ENCODE assay signal across 9 cellular contexts in genomic region chr19:42402376-42403116, GRCh38. TPM values are rescaled to one million over a fixed set of nuclear protein-coding genes. Genes with fewer than 3 reads are reported as not detected.
DNase-seq lines count a peak whose midpoint lies in the region; ATAC-seq and TF ChIP-seq lines count a peak whose summit lies in the region.
"Had no signal": no experiment of that assay in that cellular context is flagged by ENCODE, and none has a peak within 500 bp of the region (broad histone marks: within the 10 kb centered on the region; RNA-seq: fewer than 3 reads in every experiment).

No MANE protein-coding gene starts in this region.

- peak overlapping the region; percentile 81 for H3K4me3 Mint-ChIP-seq in HFFc6
- H3K4me3 Mint-ChIP-seq in mesothelial cell of epicardium: peak overlapping the region; percentile 82

- H3K4me3 ChIP-seq in AG04450 (ENCODE audit: low read depth, low read length): peak overlapping the region; percentile 66; the same call in 1 of the 2 replicates
- H3K4me3 ChIP-seq in astrocyte of the spinal cord (ENCODE audit: low read depth, low read length): peak overlapping the region; percentile 46

- no peak for DNase-seq in AG04450 (ENCODE audit: low read depth, low spot score)
- DNase-seq in HFFc6: no peak
- no peak for DNase-seq in astrocyte of the spinal cord (ENCODE audit: low read depth, low spot score)
- no peak for DNase-seq in mesothelial cell of epicardium (ENCODE audit: low spot score in 2 of 2, unreplicated experiment in 2 of 2)
- no peak for DNase-seq in GDM1 (lab: John Stamatoyannopoulos, UW)
- DNase-seq in cortex of kidney (lab: John Stamatoyannopoulos, UW): no peak
- DNase-seq in midbrain (lab: John Stamatoyannopoulos, UW): no peak

- ATAC-seq in GM18858 (IDR thresholded peaks at IDR 0.05; ENCODE audit: unreplicated experiment): no peak

- in situ Hi-C loops in astrocyte of the spinal cord (cut with HindIII; ENCODE audit: low sequenced_read_pairs): no loop called here

- H3K9me3 ChIP-seq in AG04450 (ENCODE audit: control insufficient read depth, insufficient read depth, low read length): no peaks in the 10 kb centered on the region

- no peaks in the 10 kb centered on the region for H3K9me3 Mint-ChIP-seq in HFFc6
- no peaks in the 10 kb centered on the region for H3K9me3 Mint-ChIP-seq in mesothelial cell of epicardium

- no peaks in the 10 kb centered on the region for H3K27me3 ChIP-seq in AG04450 (ENCODE audit: control insufficient read depth, insufficient read depth, low read length)

- POLR2A ChIA-PET in AG04450 (lab: Yijun Ruan, JAX): no interaction called here

- no peak overlapping the region for H3K27ac Mint-ChIP-seq in HFFc6
- H3K27ac Mint-ChIP-seq in mesothelial cell of epicardium: no peak overlapping the region

- TF ChIP-seq CTCF in AG04450 (IDR thresholded peaks at IDR 0.05; ENCODE audit: low read depth, low read length) (no peak), HFFc6 (IDR thresholded peaks at IDR 0.05) (no peak), astrocyte of the spinal cord (IDR thresholded peaks at IDR 0.05; ENCODE audit: low read depth, low read length) (no peak), mesothelial cell of epicardium (IDR thresholded peaks at IDR 0.05; ENCODE audit: unreplicated experiment) (no peak)

- H3K4me1 Mint-ChIP-seq in HFFc6 (ENCODE audit: low read depth): peaks cover 32% of the 10 kb centered on the region
- peaks cover 21% of the 10 kb centered on the region for H3K4me1 Mint-ChIP-seq in mesothelial cell of epicardium

- CTCF ChIA-PET in AG04450 (lab: Charles Lee): interaction anchor here (1.0 to 1.2 kb wide), 2 partner anchors 38 to 39 kb away, joined by 3 read pairs; no protein-coding TSS in a partner anchor

- H3K27me3 Mint-ChIP-seq in HFFc6 (ENCODE audit: insufficient read depth) (peaks cover 1% of the 10 kb centered on the region), mesothelial cell of epicardium (ENCODE audit: low read depth) (no peaks in the 10 kb centered on the region)

- H3K36me3 Mint-ChIP-seq in HFFc6 (ENCODE audit: low read depth): peaks cover 5% of the 10 kb centered on the region; the same call in 1 of the 2 replicates
- H3K36me3 Mint-ChIP-seq in mesothelial cell of epicardium: no peaks in the 10 kb centered on the region

- peak overlapping the region; percentile 11 for H3K27ac ChIP-seq in AG04450 (ENCODE audit: low read depth, low read length)

RNA-seq across cellular contexts. Expression of gene CNFN, which starts 12.4 kb away (rescaled TPM):
- 0.20 TPM in 1 of 2 replicates, not detected in the other for polyA plus RNA-seq in AG04450 (2011; rRNA removed)
- not detected in 2 replicates for polyA minus RNA-seq in AG04450 (2011; rRNA and poly(A)+ RNA removed)
- total RNA-seq in HFFc6 (2021; fragmentation: NEBNext Ultra II Directional; extraction: Animal tissue kit (Norgen Biotek cat#: 25700)): under 1 TPM; 0.48 to 0.80 (median 0.68) TPM
- total RNA-seq in mesothelial cell of epicardium: 1.5 to 2.1 TPM (median 1.9 TPM) in 3 replicates
- total RNA-seq: renal cortical epithelial cell had no signal

RNA-seq across cellular contexts. Expression of gene LIPE, which starts 24.6 kb away (rescaled TPM):
- polyA plus RNA-seq in AG04450 (2011; rRNA removed): 1.5 and 2.0 TPM in 2 replicates
- polyA minus RNA-seq in AG04450 (2011; rRNA and poly(A)+ RNA removed): 1.4 and 3.7 TPM in 2 replicates
- total RNA-seq in HFFc6 (2021; fragmentation: NEBNext Ultra II Directional; extraction: Animal tissue kit (Norgen Biotek cat#: 25700)): 1 to 10 TPM; 4.7 to 9.2 (median 7.1) TPM
- 8.6 to 10.8 TPM (median 8.8 TPM) in 3 replicates for total RNA-seq in mesothelial cell of epicardium

RNA-seq across cellular contexts. Expression of gene CXCL17, which starts 40.2 kb away (rescaled TPM):
- not detected in 2 replicates for polyA plus RNA-seq in AG04450 (2011; rRNA removed)
- not detected in 2 replicates for polyA minus RNA-seq in AG04450 (2011; rRNA and poly(A)+ RNA removed)
- total RNA-seq in HFFc6 (2021; fragmentation: NEBNext Ultra II Directional; extraction: Animal tissue kit (Norgen Biotek cat#: 25700)): not detected
- not detected in 3 replicates for total RNA-seq in mesothelial cell of epicardium
- total RNA-seq: renal cortical epithelial cell had no signal
